Comparison of ENCODE assay signal across 16 cellular contexts in genomic region chr22:24982301-24983056, GRCh38. TPM values are rescaled to one million over a fixed set of nuclear protein-coding genes. Genes with fewer than 3 reads are reported as not detected.
A peak's percentile ranks its signal among the peaks of the same experiment; 100 is the strongest.
DNase-seq lines count a peak whose midpoint lies in the region; ATAC-seq, FAIRE-seq and TF ChIP-seq lines count a peak whose summit lies in the region.
"Had no signal": no experiment of that assay in that cellular context is flagged by ENCODE, and none has a peak within 500 bp of the region (broad histone marks: within the 10 kb centered on the region; RNA-seq: fewer than 3 reads in every experiment).

No MANE protein-coding gene starts in this region.

- in situ Hi-C loops in gastrocnemius medialis (cut with MboI; ENCODE audit: low sequenced_read_pairs in 4 of 4) = no loop called here

- no peak for TF ChIP-seq CTCF in HEK293 (tag by site-specific recombination; IDR thresholded peaks at IDR 0.05)
- no peak for TF ChIP-seq CTCF in keratinocyte (optimal IDR thresholded peaks at IDR 0.05 in 1 of 3, IDR thresholded peaks at IDR 0.05 in 1 of 3, conservative IDR thresholded peaks at IDR 0.05 in 1 of 3; ENCODE audit: extremely low read depth in 1 of 3, insufficient read depth in 2 of 3, low read length in 3 of 3)
- no peak for TF ChIP-seq CTCF in gastrocnemius medialis (IDR thresholded peaks at IDR 0.05 in 4 of 5, conservative IDR thresholded peaks at IDR 0.05 in 1 of 5)
- no peak for TF ChIP-seq CTCF in endothelial cell (IDR thresholded peaks at IDR 0.05; ENCODE audit: unreplicated experiment)
- TF ChIP-seq CTCF in omental fat pad (IDR thresholded peaks at IDR 0.05) = no peak
- TF ChIP-seq CTCF in tibial artery (IDR thresholded peaks at IDR 0.05) = no peak

- H3K27me3 ChIP-seq in keratinocyte (ENCODE audit: control insufficient read depth, extremely low read depth, insufficient read depth, low read length) (no peaks in the 10 kb centered on the region), gastrocnemius medialis (no peaks in the 10 kb centered on the region), tibial artery (no peaks in the 10 kb centered on the region)

- ATAC-seq in gastrocnemius medialis (no peak), omental fat pad (ENCODE audit: low FRiP score) (no peak)
- ATAC-seq: activated CD8-positive, alpha-beta memory T cell treated with anti-CD3 and anti-CD28 coated beads, Interleukin-2, amount 10 ng/mL, durations not matched to agents 7 days and 5 days; naive thymus-derived CD8-positive, alpha-beta T cell had no signal

- H4K20me1 ChIP-seq in keratinocyte (ENCODE audit: control insufficient read depth, extremely low read depth, insufficient read depth, low read length) = no peaks in the 10 kb centered on the region

- no peak overlapping the region for H3K27ac Mint-ChIP-seq in endothelial cell (ENCODE audit: unreplicated experiment)
- H3K27ac Mint-ChIP-seq: activated CD8-positive, alpha-beta memory T cell treated with anti-CD3 and anti-CD28 coated beads, Interleukin-2, amount 10 ng/mL, durations not matched to agents 7 days and 5 days; T-helper 2 cell treated with Interferon-gamma antibody and Interleukin-4, amounts not matched to agents 5 μg/mL and 100 μg/mL, for 36 hours had no signal

- no peak for FAIRE-seq in keratinocyte (lab: Jason Lieb, UNC)

- intact Hi-C loops in gastrocnemius medialis (cut with DNase I; ENCODE audit: low total_unique reads) (no loop called here), tibial artery (cut with DNase I; ENCODE audit: low total_unique reads) (no loop called here)

- H3K9me3 ChIP-seq in HEK293 (ENCODE audit: control insufficient read depth, insufficient read depth, low read depth, low read length) = no peaks in the 10 kb centered on the region
- no peaks in the 10 kb centered on the region for H3K9me3 ChIP-seq in keratinocyte (ENCODE audit: control insufficient read depth, low read depth, low read length)
- no peaks in the 10 kb centered on the region for H3K9me3 ChIP-seq in gastrocnemius medialis
- no peaks in the 10 kb centered on the region for H3K9me3 ChIP-seq in tibial artery

- CTCF ChIA-PET in HEK293 (lab: Yijun Ruan, JAX) = interaction anchor here (0.9 to 1.7 kb wide), 2 partner anchors 46 to 179 kb away, joined by 4 to 5 read pairs; no protein-coding TSS in a partner anchor

- H3K9ac ChIP-seq in keratinocyte (ENCODE audit: control insufficient read depth, extremely low read depth, insufficient read depth, low read length) = no peak overlapping the region

- H3K4me3 Mint-ChIP-seq in endothelial cell (ENCODE audit: unreplicated experiment) = no peak overlapping the region
- H3K4me3 Mint-ChIP-seq: activated CD8-positive, alpha-beta memory T cell treated with anti-CD3 and anti-CD28 coated beads, Interleukin-2, amount 10 ng/mL, durations not matched to agents 7 days and 5 days; naive thymus-derived CD8-positive, alpha-beta T cell; T-helper 2 cell treated with Interferon-gamma antibody and Interleukin-4, amounts not matched to agents 5 μg/mL and 100 μg/mL, for 36 hours had no signal

- H3K4me3 ChIP-seq in HEK293 (ENCODE audit: low read depth, low read length) (no peak overlapping the region), keratinocyte (ENCODE audit: control insufficient read depth in 2 of 3, extremely low read depth in 1 of 3, insufficient read depth in 2 of 3, low read depth in 1 of 3, low read length in 3 of 3) (no peak overlapping the region), gastrocnemius medialis (no peak overlapping the region), tibial artery (no peak overlapping the region)
- H3K4me3 ChIP-seq: coronary artery had no signal

- no peaks in the 10 kb centered on the region for H3K4me1 ChIP-seq in HEK293 (ENCODE audit: control insufficient read depth, insufficient read depth, low read length)
- H3K4me1 ChIP-seq in keratinocyte (ENCODE audit: control insufficient read depth, extremely low read depth, insufficient read depth, low read length) = peaks cover 30% of the 10 kb centered on the region
- peaks cover 1 to 21% of the 10 kb centered on the region in 2 donors for H3K4me1 ChIP-seq in gastrocnemius medialis
- peaks cover 0 to 18% (median 11%) of the 10 kb centered on the region in 4 donors for H3K4me1 ChIP-seq in tibial artery

- TF ChIP-seq POLR2A in gastrocnemius medialis (IDR thresholded peaks at IDR 0.05) = no peak

- no peaks in the 10 kb centered on the region for H3K36me3 Mint-ChIP-seq in endothelial cell (ENCODE audit: low read depth, unreplicated experiment)
- H3K36me3 Mint-ChIP-seq: naive thymus-derived CD8-positive, alpha-beta T cell had no signal

- POLR2A ChIA-PET in HEK293 (lab: Yijun Ruan, JAX) = no interaction called here

- H3K27ac ChIP-seq in HEK293 (ENCODE audit: extremely low read depth, low read depth, low read length) = no peak overlapping the region
- peak overlapping the region; percentile 30 for H3K27ac ChIP-seq in angular gyrus (ENCODE audit: low read depth, low read length)
- peak overlapping the region; percentile 13 for H3K27ac ChIP-seq in keratinocyte (ENCODE audit: control insufficient read depth, insufficient read depth, low read length)
- peak overlapping the region; percentile 14 to 81 (median 50) for H3K27ac ChIP-seq in gastrocnemius medialis
- no peak overlapping the region for H3K27ac ChIP-seq in tibial artery

- H3K36me3 ChIP-seq in HEK293 (ENCODE audit: control insufficient read depth in 2 of 2, insufficient read depth in 1 of 2, low read length in 2 of 2) (peaks cover 0 to 4% of the 10 kb centered on the region in 2 experiments; a peak in 1 of 3 replicates), keratinocyte (ENCODE audit: control insufficient read depth in 2 of 2, extremely low read depth in 1 of 2, insufficient read depth in 2 of 2, low read length in 2 of 2) (no peaks in the 10 kb centered on the region), gastrocnemius medialis (no peaks in the 10 kb centered on the region), tibial artery (no peaks in the 10 kb centered on the region)

- no peak overlapping the region for H2AFZ ChIP-seq in keratinocyte (ENCODE audit: control insufficient read depth, low read length)

- dilution Hi-C loops in keratinocyte (cut with MboI; ENCODE audit: extremely low pct_ligation_motif_present, low sequenced_read_pairs) = no loop called here

- H3K4me2 ChIP-seq in keratinocyte (ENCODE audit: control insufficient read depth, extremely low read depth, insufficient read depth, low read depth, low read length) = no peak overlapping the region

- no peaks in the 10 kb centered on the region for H3K9me3 Mint-ChIP-seq in endothelial cell (ENCODE audit: unreplicated experiment)
- H3K9me3 Mint-ChIP-seq: T-helper 2 cell treated with Interferon-gamma antibody and Interleukin-4, amounts not matched to agents 5 μg/mL and 100 μg/mL, for 36 hours had no signal

- no peaks in the 10 kb centered on the region for H3K27me3 Mint-ChIP-seq in endothelial cell (ENCODE audit: unreplicated experiment)

- H3K4me1 Mint-ChIP-seq in endothelial cell (ENCODE audit: unreplicated experiment) = peaks cover 40% of the 10 kb centered on the region

- DNase-seq in keratinocyte (ENCODE audit: low read depth, low spot score) (no peak), gastrocnemius medialis (no peak), endothelial cell (ENCODE audit: low spot score) (no peak), omental fat pad (ENCODE audit: low spot score) (no peak), tibial artery (no peak)
- DNase-seq in activated CD4-positive, CD25-positive, alpha-beta regulatory T cell (lab: John Stamatoyannopoulos, UW) = no peak
- DNase-seq: activated CD8-positive, alpha-beta memory T cell treated with anti-CD3 and anti-CD28 coated beads, Interleukin-2, amount 10 ng/mL, durations not matched to agents 7 days and 5 days; activated effector memory CD4-positive, alpha-beta T cell treated with Interleukin-2 at 50 U/mL for 16 hours; naive thymus-derived CD8-positive, alpha-beta T cell; NCI-H1417 treated with DMSO at 0.1 percent for 48 hours; NCI-H2227 treated with DMSO at 0.1 percent for 48 hours; substantia nigra had no signal

- no peaks in the 10 kb centered on the region for H3K9me1 ChIP-seq in keratinocyte (ENCODE audit: control insufficient read depth, extremely low read depth, insufficient read depth, low read length)

- H3K79me2 ChIP-seq in keratinocyte (ENCODE audit: control insufficient read depth, insufficient read depth, low read length) = peaks cover 26% of the 10 kb centered on the region

RNA-seq across cellular contexts. Expression of gene KIAA1671, which starts 30.0 kb away (rescaled TPM):
- 15.3 to 17.4 TPM (median 15.4 TPM) in 3 replicates for polyA plus RNA-seq in keratinocyte
- 10.4 TPM for polyA plus RNA-seq in keratinocyte (2011; ENCODE audit: low read depth)
- 15.3 and 19.5 TPM in 2 replicates for polyA plus RNA-seq in keratinocyte (2011; cell fraction: cytosol; rRNA removed)
- 49.4 and 50.0 TPM in 2 replicates for polyA plus RNA-seq in keratinocyte (2011; cell fraction: nucleus; rRNA removed)
- polyA plus RNA-seq in keratinocyte (2012; ENCODE audit: low replicate concordance) = 16.1 and 19.0 TPM in 2 replicates
- 36.5 to 48.2 TPM (median 39.6 TPM) in 3 replicates for polyA minus RNA-seq in keratinocyte
- polyA minus RNA-seq in keratinocyte (2011; cell fraction: cytosol; rRNA and poly(A)+ RNA removed) = 24.7 TPM
- polyA minus RNA-seq in keratinocyte (2011; cell fraction: nucleus; rRNA and poly(A)+ RNA removed) = 62.6 and 98.8 TPM in 2 replicates
- total RNA-seq in gastrocnemius medialis (10 to 100 TPM; 16.2 to 35.0 (median 21.7) TPM), endothelial cell (ENCODE audit: unreplicated experiment) (92.1 TPM), omental fat pad (10 to 100 TPM in 1 of 4 donors, 1 to 10 TPM in 3; 7.5 to 26.5 (median 9.1) TPM)

RNA-seq across cellular contexts. Expression of gene LHFPL7, which starts 36.0 kb away (rescaled TPM):
- polyA plus RNA-seq in keratinocyte = not detected in 3 replicates
- polyA plus RNA-seq in keratinocyte (2011; ENCODE audit: low read depth) = not detected
- not detected in 2 replicates for polyA plus RNA-seq in keratinocyte (2011; cell fraction: cytosol; rRNA removed)
- not detected in 2 replicates for polyA plus RNA-seq in keratinocyte (2011; cell fraction: nucleus; rRNA removed)
- not detected in 2 replicates for polyA plus RNA-seq in keratinocyte (2012; ENCODE audit: low replicate concordance)
- not detected in 3 replicates for polyA minus RNA-seq in keratinocyte
- not detected for polyA minus RNA-seq in keratinocyte (2011; cell fraction: cytosol; rRNA and poly(A)+ RNA removed)
- not detected in 2 replicates for polyA minus RNA-seq in keratinocyte (2011; cell fraction: nucleus; rRNA and poly(A)+ RNA removed)
- not detected for total RNA-seq in gastrocnemius medialis
- total RNA-seq in endothelial cell (ENCODE audit: unreplicated experiment) = not detected
- total RNA-seq in omental fat pad = not detected
- total RNA-seq: activated CD8-positive, alpha-beta memory T cell treated with anti-CD3 and anti-CD28 coated beads, Interleukin-2, amount 10 ng/mL, durations not matched to agents 7 days and 5 days; naive thymus-derived CD8-positive, alpha-beta T cell had no signal
- polyA plus RNA-seq: naive thymus-derived CD8-positive, alpha-beta T cell had no signal

Comparison
In these comparisons a context has a peak if more than half of its experiments do, and no peak if none do; other contexts are left out.
1. H3K27ac ChIP-seq: peak in angular gyrus (single experiment), keratinocyte (single experiment) and gastrocnemius medialis (4 of 4); none in HEK293 (single experiment) and tibial artery (0 of 2).